In the genomic region with DNA sequence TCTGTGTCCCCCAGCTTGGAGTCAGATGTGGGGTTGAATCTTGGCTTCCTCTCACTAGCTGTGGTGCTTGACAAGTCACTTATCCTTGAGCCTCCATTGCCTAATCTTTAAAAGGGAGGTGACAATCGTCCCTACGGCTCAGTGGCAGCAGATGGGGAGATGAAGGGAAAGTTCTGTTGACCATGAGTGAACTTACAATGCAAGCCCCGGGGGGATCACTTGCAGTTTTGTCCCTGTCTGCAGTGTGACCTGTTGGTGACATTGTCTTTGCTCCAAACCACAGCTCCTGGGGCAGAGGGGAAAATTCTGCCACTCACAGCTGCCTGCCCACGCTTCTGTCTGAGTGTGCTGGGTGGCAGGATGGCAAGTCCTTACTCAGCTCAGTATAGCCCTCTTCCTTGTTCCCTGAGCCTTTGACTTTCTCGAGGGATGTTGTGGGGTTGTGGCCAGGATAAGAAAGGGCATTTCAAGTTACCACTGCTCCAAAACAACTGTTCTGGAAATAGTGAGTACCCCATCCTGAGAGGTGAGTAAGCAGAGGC, we compare ENCODE assay signal across 14 cellular contexts. TPM values are rescaled to one million over a fixed set of nuclear protein-coding genes. Genes with fewer than 3 reads are reported as not detected.
DNase-seq lines count a peak whose midpoint lies in the region; ATAC-seq, FAIRE-seq and TF ChIP-seq lines count a peak whose summit lies in the region.
"Had no signal": no experiment of that assay in that cellular context is flagged by ENCODE, and none has a peak within 500 bp of the region (broad histone marks: within the 10 kb centered on the region; RNA-seq: fewer than 3 reads in every experiment).

No MANE protein-coding gene starts in this region.

- no peaks in the 10 kb centered on the region for H3K9me3 ChIP-seq in A549
- H3K9me3 ChIP-seq in NT2/D1 (ENCODE audit: insufficient read depth, low read length) = no peaks in the 10 kb centered on the region
- no peaks in the 10 kb centered on the region for H3K9me3 ChIP-seq in esophagus (ENCODE audit: control insufficient read depth in 2 of 2, insufficient read depth in 1 of 2, low read depth in 1 of 2, low read length in 1 of 2)
- no peaks in the 10 kb centered on the region for H3K9me3 ChIP-seq in spleen

- POLR2A ChIA-PET in A549 (lab: Yijun Ruan, JAX) = no interaction called here

- peak overlapping the region; percentile 94 for H3K4me2 ChIP-seq in A549

- H3K36me3 Mint-ChIP-seq in mesothelial cell of epicardium = no peaks in the 10 kb centered on the region
- H3K36me3 Mint-ChIP-seq: activated naive CD4-positive, alpha-beta T cell treated with anti-CD3 and anti-CD28 coated beads, Interleukin-2, amount 50 U/mL, for 72 hours had no signal

- peaks cover 6% of the 10 kb centered on the region for H3K27me3 ChIP-seq in NT2/D1 (ENCODE audit: insufficient read depth, insufficient read length)
- no peaks in the 10 kb centered on the region for H3K27me3 ChIP-seq in esophagus (ENCODE audit: control insufficient read depth in 1 of 2, insufficient read depth in 2 of 2, low read length in 2 of 2)
- H3K27me3 ChIP-seq in spleen (replicated peaks in 1 of 7) = peaks cover 0 to 65% (median 22%) of the 10 kb centered on the region in 7 donors

- no peaks in the 10 kb centered on the region for H3K9me3 Mint-ChIP-seq in mesothelial cell of epicardium
- H3K9me3 Mint-ChIP-seq: activated naive CD4-positive, alpha-beta T cell treated with anti-CD3 and anti-CD28 coated beads, Interleukin-2, amount 50 U/mL, for 72 hours had no signal

- TF ChIP-seq EP300 in A549 (IDR thresholded peaks at IDR 0.05) = no peak

- 63% methylated on average over 5 of the region's 5 CpGs for WGBS in A549 (ENCODE audit: missing lambda C conversion rate)
- 43 to 52% methylated on average over 5 of the region's 5 CpGs for WGBS in esophagus, 2 donors
- WGBS in spleen, 5 donors = 41 to 60% (median 53%) methylated on average over 5 of the region's 5 CpGs

- no peak for DNase-seq in A549 (ENCODE audit: low read depth in 1 of 2, low spot score in 1 of 2)
- no peak for DNase-seq in NT2/D1 (ENCODE audit: low read depth, low spot score)
- no peak for DNase-seq in mesothelial cell of epicardium (ENCODE audit: low spot score in 2 of 2, unreplicated experiment in 2 of 2)
- DNase-seq in NCI-H2029 treated with DMSO at 0.1 percent for 48 hours (lab: John Stamatoyannopoulos, UW) = no peak
- no peak for DNase-seq in stimulated activated CD4-positive, alpha-beta T cell treated with anti-CD3 and anti-CD28 coated beads, Interleukin-2, amount 100 ng/mL, for 48 hours
- DNase-seq in spleen = no peak
- DNase-seq: midbrain; MV-4-11; stimulated activated CD4-positive, alpha-beta T cell treated with anti-CD3 and anti-CD28 coated beads, Interleukin-15, amount 100 ng/mL, for 24 hours had no signal

- TF ChIP-seq POLR2A in A549 (IDR thresholded peaks at IDR 0.05; ENCODE audit: low read length) (no peak), spleen (IDR thresholded peaks at IDR 0.05) (no peak)

- FAIRE-seq in A549 (lab: Jason Lieb, UNC) = no peak

- peak overlapping the region; percentile 89 for H3K9ac ChIP-seq in NT2/D1 (ENCODE audit: insufficient read length, low read depth)

- CTCF ChIA-PET in A549 (lab: Yijun Ruan, JAX) = interaction anchor here (1.4 kb wide), 1 partner anchor 19 kb away, joined by 5 read pairs; no protein-coding TSS in a partner anchor

- H3K4me1 ChIP-seq in A549 (peaks cover 16% of the 10 kb centered on the region), NT2/D1 (ENCODE audit: insufficient read depth, insufficient read length) (peaks cover 13% of the 10 kb centered on the region), esophagus (ENCODE audit: control insufficient read depth in 2 of 2, insufficient read depth in 2 of 2, low read length in 1 of 2) (peaks cover 2 to 10% of the 10 kb centered on the region in 2 donors), spleen (peaks cover 0 to 30% (median 10%) of the 10 kb centered on the region in 6 donors)

- no peak for ATAC-seq in A549
- no peak for ATAC-seq in HG03521 (IDR thresholded peaks at IDR 0.05; ENCODE audit: unreplicated experiment)

- no peak overlapping the region for H3K27ac ChIP-seq in A549
- no peak overlapping the region for H3K27ac ChIP-seq in esophagus (ENCODE audit: low read depth in 2 of 2, low read length in 1 of 2)
- H3K27ac ChIP-seq in spleen = peak overlapping the region in 1 of 8 donors; percentile 72

- peaks cover 17% of the 10 kb centered on the region for H3K4me1 Mint-ChIP-seq in mesothelial cell of epicardium

- H3K27ac Mint-ChIP-seq in mesothelial cell of epicardium = no peak overlapping the region
- H3K27ac Mint-ChIP-seq: activated naive CD4-positive, alpha-beta T cell treated with anti-CD3 and anti-CD28 coated beads, Interleukin-2, amount 50 U/mL, for 72 hours had no signal

- H3K4me3 ChIP-seq in A549 (peak overlapping the region; percentile 52; the same call in 2 of the 3 replicates), NT2/D1 (ENCODE audit: insufficient read length, low read depth) (peak overlapping the region; percentile 66), esophagus (ENCODE audit: low read depth in 1 of 2, low read length in 2 of 2) (peak overlapping the region; percentile 44 to 58), spleen (peak overlapping the region in 2 of 8 donors; percentile 30 to 36)

- intact Hi-C loops in spleen (cut with DNase I; ENCODE audit: low total_unique reads) = no loop called here

- TF ChIP-seq RAD21 in A549 (conservative IDR thresholded peaks at IDR 0.05 in 1 of 2, IDR thresholded peaks at IDR 0.05 in 1 of 2) = no peak

- peak overlapping the region; percentile 71 for H3K4me3 Mint-ChIP-seq in mesothelial cell of epicardium

- H3K27me3 Mint-ChIP-seq in mesothelial cell of epicardium (ENCODE audit: low read depth) = peaks cover 72% of the 10 kb centered on the region

- H3K36me3 ChIP-seq in NT2/D1 (ENCODE audit: insufficient read depth, insufficient read length, low read length) (peaks cover 5% of the 10 kb centered on the region), esophagus (ENCODE audit: control insufficient read depth in 2 of 2, insufficient read depth in 2 of 2, low read length in 1 of 2) (peaks cover 0 to 4% of the 10 kb centered on the region in 2 donors), spleen (peaks cover 0 to 17% (median 0%) of the 10 kb centered on the region in 6 donors)

- no peak for TF ChIP-seq CTCF in A549 (IDR thresholded peaks at IDR 0.05)
- no peak for TF ChIP-seq CTCF in mesothelial cell of epicardium (IDR thresholded peaks at IDR 0.05; ENCODE audit: unreplicated experiment)
- TF ChIP-seq CTCF in spleen (IDR thresholded peaks at IDR 0.05 in 8 of 11, conservative IDR thresholded peaks at IDR 0.05 in 3 of 11) = no peak

TF ChIP-seq in A549, 52 proteins besides CTCF, POLR2A, EP300 and RAD21:
- TF ChIP-seq HEYL (CRISPR knock-in tag; IDR thresholded peaks at IDR 0.05) (no peak), RCOR1 (IDR thresholded peaks at IDR 0.05; ENCODE audit: low read depth, low read length) (no peak), FOSB (CRISPR knock-in tag; IDR thresholded peaks at IDR 0.05) (no peak), HDAC2 (IDR thresholded peaks at IDR 0.05) (no peak), JUN (IDR thresholded peaks at IDR 0.05) (no peak), KDM5A (IDR thresholded peaks at IDR 0.05) (no peak), RARB (CRISPR knock-in tag; IDR thresholded peaks at IDR 0.05) (no peak), EHF (CRISPR knock-in tag; IDR thresholded peaks at IDR 0.05) (no peak)
- TF ChIP-seq, protein P1, sequence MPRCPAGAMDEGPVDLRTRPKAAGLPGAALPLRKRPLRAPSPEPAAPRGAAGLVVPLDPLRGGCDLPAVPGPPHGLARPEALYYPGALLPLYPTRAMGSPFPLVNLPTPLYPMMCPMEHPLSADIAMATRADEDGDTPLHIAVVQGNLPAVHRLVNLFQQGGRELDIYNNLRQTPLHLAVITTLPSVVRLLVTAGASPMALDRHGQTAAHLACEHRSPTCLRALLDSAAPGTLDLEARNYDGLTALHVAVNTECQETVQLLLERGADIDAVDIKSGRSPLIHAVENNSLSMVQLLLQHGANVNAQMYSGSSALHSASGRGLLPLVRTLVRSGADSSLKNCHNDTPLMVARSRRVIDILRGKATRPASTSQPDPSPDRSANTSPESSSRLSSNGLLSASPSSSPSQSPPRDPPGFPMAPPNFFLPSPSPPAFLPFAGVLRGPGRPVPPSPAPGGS (IDR thresholded peaks at IDR 0.05) = no peak
- TF ChIP-seq, protein P2, sequence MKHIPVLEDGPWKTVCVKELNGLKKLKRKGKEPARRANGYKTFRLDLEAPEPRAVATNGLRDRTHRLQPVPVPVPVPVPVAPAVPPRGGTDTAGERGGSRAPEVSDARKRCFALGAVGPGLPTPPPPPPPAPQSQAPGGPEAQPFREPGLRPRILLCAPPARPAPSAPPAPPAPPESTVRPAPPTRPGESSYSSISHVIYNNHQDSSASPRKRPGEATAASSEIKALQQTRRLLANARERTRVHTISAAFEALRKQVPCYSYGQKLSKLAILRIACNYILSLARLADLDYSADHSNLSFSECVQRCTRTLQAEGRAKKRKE (CRISPR knock-in tag; IDR thresholded peaks at IDR 0.05; ENCODE audit: low read depth) = no peak

RNA-seq across cellular contexts. Expression of a gene that starts 1.7 kb away (rescaled TPM):
- polyA plus RNA-seq in A549 (2011; rRNA removed) = 1.6 and 1.7 TPM in 2 replicates
- polyA plus RNA-seq in A549 (2012; cell fraction: cytosol; rRNA removed) = 2.4 and 3.7 TPM in 2 replicates
- 9.8 and 14.3 TPM in 2 replicates for polyA plus RNA-seq in A549 (2012; cell fraction: nucleus; rRNA removed)
- polyA plus RNA-seq in A549 (2017; fragmentation: RNase III; extraction: RNeasy Plus Mini Kit Qiagen cat#74134 plus additional on column Dnase treatment) = 2.7 to 7.3 TPM (median 4.9 TPM) in 3 replicates
- polyA minus RNA-seq in A549 (2011; rRNA and poly(A)+ RNA removed) = 1.6 and 1.8 TPM in 2 replicates
- 1 to 10 TPM; 5.1 to 5.3 TPM for polyA plus RNA-seq in esophagus
- total RNA-seq in mesothelial cell of epicardium = 1.4 to 1.6 TPM (median 1.6 TPM) in 3 replicates
- total RNA-seq in spleen = under 1 TPM in 5 of 7 donors, not detected in 2; 0.10 to 0.85 (median 0.18) TPM
- polyA plus RNA-seq in spleen = under 1 TPM in 2 of 3 donors, not detected in 1; 0.03 to 0.26 TPM
- total RNA-seq: activated naive CD4-positive, alpha-beta T cell treated with anti-CD3 and anti-CD28 coated beads, Interleukin-2, amount 50 U/mL, for 72 hours had no signal

RNA-seq across cellular contexts. Expression of a gene that starts 42.3 kb away (rescaled TPM):
- polyA plus RNA-seq in A549 (2011; rRNA removed) (not detected in 2 replicates), A549 (2017; fragmentation: RNase III; extraction: RNeasy Plus Mini Kit Qiagen cat#74134 plus additional on column Dnase treatment) (not detected in 3 replicates), esophagus (not detected), spleen (under 1 TPM in 2 of 3 donors, not detected in 1; 0.02 to 0.03 TPM)
- not detected in 2 replicates for polyA plus RNA-seq in A549 (2012; cell fraction: cytosol; rRNA removed)
- not detected in 2 replicates for polyA plus RNA-seq in A549 (2012; cell fraction: nucleus; rRNA removed)
- not detected in 2 replicates for polyA minus RNA-seq in A549 (2011; rRNA and poly(A)+ RNA removed)
- total RNA-seq in mesothelial cell of epicardium (0.05 to 0.09 TPM (median 0.09 TPM) in 3 replicates), spleen (under 1 TPM in 3 of 7 donors, not detected in 4; 0.09 to 0.20 (median 0.15) TPM)
- total RNA-seq: esophagus mucosa, HT1080 had no signal
